12 cellular contexts compared by ENCODE assay signal in the genomic region with DNA sequence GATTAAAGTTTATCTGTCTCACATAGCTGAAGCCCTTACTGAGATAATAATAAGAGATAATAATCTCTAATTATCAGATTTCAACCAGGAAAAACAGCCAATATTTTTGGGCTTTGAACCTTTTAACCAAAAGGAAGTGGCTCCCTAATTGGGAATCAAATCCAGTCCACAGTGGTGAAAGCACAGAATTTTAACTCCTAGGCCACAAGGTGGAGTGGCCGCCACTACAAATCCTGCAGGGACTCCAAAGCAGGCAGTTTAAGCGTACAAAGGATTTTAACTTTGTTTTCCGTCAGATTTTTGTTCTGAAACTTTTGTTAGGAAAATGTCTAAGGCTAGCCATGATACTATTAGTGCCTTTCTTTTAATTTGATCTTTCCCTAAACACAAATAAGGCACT.
DNase-seq lines count a peak whose midpoint lies in the region; ATAC-seq and TF ChIP-seq lines count a peak whose summit lies in the region.
"Had no signal": no experiment of that assay in that cellular context is flagged by ENCODE, and none has a peak within 500 bp of the region (broad histone marks: within the 10 kb centered on the region; RNA-seq: fewer than 3 reads in every experiment).

No MANE protein-coding gene starts in this region.

- H3F3A ChIP-seq in neural progenitor cell (ENCODE audit: low read depth), result no peaks in the 10 kb centered on the region

- no peak overlapping the region for H3K4me3 ChIP-seq in neural progenitor cell
- H3K4me3 ChIP-seq: adrenal gland, vagina had no signal

- DNase-seq in NCI-H2171 treated with DMSO at 0.1 percent for 48 hours (lab: John Stamatoyannopoulos, UW), result peak; percentile 7
- DNase-seq in NCI-H2171 (lab: John Stamatoyannopoulos, UW), result no peak
- peak; percentile 16 for DNase-seq in MV-4-11 (lab: John Stamatoyannopoulos, UW)
- DNase-seq in chondrocyte (ENCODE audit: low spot score), result no peak
- peak; percentile 49 for DNase-seq in neural progenitor cell (ENCODE audit: low spot score)
- DNase-seq in effector memory CD8-positive, alpha-beta T cell, result no peak
- DNase-seq in NCI-H2227 treated with DMSO at 0.1 percent for 48 hours (lab: John Stamatoyannopoulos, UW), result no peak
- DNase-seq: glutamatergic neuron had no signal

- no peak overlapping the region for H3K27ac ChIP-seq in neural progenitor cell
- H3K27ac ChIP-seq: adrenal gland, vagina had no signal

- peak; percentile 75 for TF ChIP-seq CTCF in chondrocyte (IDR thresholded peaks at IDR 0.05)
- TF ChIP-seq CTCF in neural progenitor cell (IDR thresholded peaks at IDR 0.05), result peak; percentile 54

- no peaks in the 10 kb centered on the region for H3K9me3 Mint-ChIP-seq in chondrocyte (ENCODE audit: low read depth)
- H3K9me3 Mint-ChIP-seq in neural progenitor cell, result no peaks in the 10 kb centered on the region
- no peaks in the 10 kb centered on the region for H3K9me3 Mint-ChIP-seq in effector memory CD8-positive, alpha-beta T cell

- no peaks in the 10 kb centered on the region for H3K36me3 ChIP-seq in neural progenitor cell
- H3K36me3 ChIP-seq: adrenal gland, vagina had no signal

- H3K27me3 ChIP-seq in neural progenitor cell, result no peaks in the 10 kb centered on the region
- H3K27me3 ChIP-seq: adrenal gland, vagina had no signal

- no peaks in the 10 kb centered on the region for H3K79me2 ChIP-seq in neural progenitor cell (ENCODE audit: low read depth)

- no peak for ATAC-seq in effector memory CD8-positive, alpha-beta T cell (replicated peaks)
- ATAC-seq in GM21529 (IDR thresholded peaks at IDR 0.05; ENCODE audit: unreplicated experiment), result no peak

- H3K36me3 Mint-ChIP-seq in chondrocyte (ENCODE audit: low read depth) (no peaks in the 10 kb centered on the region), neural progenitor cell (no peaks in the 10 kb centered on the region)
- no peaks in the 10 kb centered on the region for H3K36me3 Mint-ChIP-seq in effector memory CD8-positive, alpha-beta T cell (ENCODE audit: insufficient read depth)

- no peak overlapping the region for H3K9ac ChIP-seq in neural progenitor cell

- H3K4me3 Mint-ChIP-seq in chondrocyte (ENCODE audit: unreplicated experiment) (no peak overlapping the region), neural progenitor cell (no peak overlapping the region)
- no peak overlapping the region for H3K4me3 Mint-ChIP-seq in effector memory CD8-positive, alpha-beta T cell
- H3K4me3 Mint-ChIP-seq: B cell had no signal

- no peaks in the 10 kb centered on the region for H3K9me3 ChIP-seq in neural progenitor cell (ENCODE audit: low read depth)
- H3K9me3 ChIP-seq: adrenal gland, vagina had no signal

- H3K4me2 ChIP-seq in neural progenitor cell, result no peak overlapping the region

- H3K27me3 Mint-ChIP-seq in chondrocyte (ENCODE audit: low read depth), result no peaks in the 10 kb centered on the region
- peaks cover 3% of the 10 kb centered on the region for H3K27me3 Mint-ChIP-seq in neural progenitor cell (ENCODE audit: insufficient read depth, low read depth)
- H3K27me3 Mint-ChIP-seq in effector memory CD8-positive, alpha-beta T cell, result no peaks in the 10 kb centered on the region
- H3K27me3 Mint-ChIP-seq: B cell had no signal

- peaks cover 6% of the 10 kb centered on the region for H3K4me1 ChIP-seq in neural progenitor cell
- H3K4me1 ChIP-seq: adrenal gland, vagina had no signal

- no peaks in the 10 kb centered on the region for H4K20me1 ChIP-seq in neural progenitor cell (ENCODE audit: low read depth)

- H2AFZ ChIP-seq in neural progenitor cell (replicated peaks), result peak overlapping the region; percentile 55

- H3K27ac Mint-ChIP-seq in chondrocyte (ENCODE audit: unreplicated experiment) (no peak overlapping the region), neural progenitor cell (no peak overlapping the region)
- H3K27ac Mint-ChIP-seq in effector memory CD8-positive, alpha-beta T cell, result no peak overlapping the region
- H3K27ac Mint-ChIP-seq: B cell had no signal

- H3K4me1 Mint-ChIP-seq in chondrocyte (ENCODE audit: low read depth) (no peaks in the 10 kb centered on the region), neural progenitor cell (peaks cover 7% of the 10 kb centered on the region)
- no peaks in the 10 kb centered on the region for H3K4me1 Mint-ChIP-seq in effector memory CD8-positive, alpha-beta T cell (ENCODE audit: low read depth in 2 of 2)
- H3K4me1 Mint-ChIP-seq: B cell had no signal

Comparison
In these comparisons a context has a peak if more than half of its experiments do, and no peak if none do; other contexts are left out.
1. DNase-seq: peak in NCI-H2171 treated with DMSO at 0.1 percent for 48 hours (single experiment), MV-4-11 (single experiment) and neural progenitor cell (single experiment); none in NCI-H2171 (single experiment), chondrocyte (single experiment), effector memory CD8-positive, alpha-beta T cell (0 of 3) and NCI-H2227 treated with DMSO at 0.1 percent for 48 hours (single experiment).